29 cellular contexts compared by ENCODE assay signal in the genomic region with DNA sequence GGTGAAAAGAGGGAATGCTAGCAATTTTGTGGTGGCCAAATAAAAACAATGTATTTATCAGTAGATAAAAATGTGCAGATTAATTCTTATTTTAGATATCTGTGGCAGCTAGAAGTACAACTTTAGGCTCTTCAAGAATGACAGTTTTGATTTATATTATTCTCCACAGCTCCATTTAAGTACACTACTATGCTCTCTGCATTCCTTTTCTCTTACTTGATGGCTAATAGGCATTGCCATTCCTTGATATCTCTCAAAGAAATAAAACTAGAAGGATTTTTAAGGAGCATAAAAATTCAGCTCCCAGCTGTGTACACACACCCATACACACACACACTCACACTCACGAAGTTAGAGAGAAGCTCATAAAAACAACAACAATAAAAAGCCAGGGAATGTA. TPM values are rescaled to one million over a fixed set of nuclear protein-coding genes. Genes with fewer than 3 reads are reported as not detected.
DNase-seq lines count a peak whose midpoint lies in the region; ATAC-seq and TF ChIP-seq lines count a peak whose summit lies in the region.
"Had no signal": no experiment of that assay in that cellular context is flagged by ENCODE, and none has a peak within 500 bp of the region (broad histone marks: within the 10 kb centered on the region; RNA-seq: fewer than 3 reads in every experiment).

No MANE protein-coding gene starts in this region.

- no peak overlapping the region for H3K9ac ChIP-seq in IMR-90 (ENCODE audit: low read depth, low read length)

- H3K18ac ChIP-seq in IMR-90 (ENCODE audit: low read depth, low read length): no peak overlapping the region

- H3K14ac ChIP-seq in IMR-90 (replicated peaks; ENCODE audit: low read depth, low read length): no peak overlapping the region

- H3K4me3 Mint-ChIP-seq in naive thymus-derived CD4-positive, alpha-beta T cell: no peak overlapping the region
- H3K4me3 Mint-ChIP-seq in immature natural killer cell: no peak overlapping the region
- H3K4me3 Mint-ChIP-seq: GM23338, H9 had no signal

- no peaks in the 10 kb centered on the region for H3K27me3 ChIP-seq in IMR-90 (ENCODE audit: control insufficient read depth, insufficient read depth, low read length)
- no peaks in the 10 kb centered on the region for H3K27me3 ChIP-seq in naive thymus-derived CD4-positive, alpha-beta T cell (ENCODE audit: control insufficient read depth in 2 of 2, insufficient read depth in 2 of 2, low read length in 2 of 2)
- no peaks in the 10 kb centered on the region for H3K27me3 ChIP-seq in uterus
- H3K27me3 ChIP-seq: BE2C, SJSA1 had no signal

- WGBS in IMR-90 (ENCODE audit: extremely low coverage in 2 of 2, insufficient read length in 1 of 2), 2 experiments: no CpG with 5 or more reads among the region's 1 CpG

- intact Hi-C loops in IMR-90 (cut with micrococcal nuclease): no loop called here
- intact Hi-C loops in naive thymus-derived CD4-positive, alpha-beta T cell (cut with micrococcal nuclease): no loop called here
- intact Hi-C loops in uterus (cut with DNase I; ENCODE audit: low total_unique reads): no loop called here

- peaks cover 0 to 7% (median 5%) of the 10 kb centered on the region in 5 donors for H3K27me3 Mint-ChIP-seq in naive thymus-derived CD4-positive, alpha-beta T cell
- peaks cover 0 to 8% (median 2%) of the 10 kb centered on the region in 3 donors for H3K27me3 Mint-ChIP-seq in immature natural killer cell (ENCODE audit: low read depth in 3 of 3)

- no peak overlapping the region for H3K4me2 ChIP-seq in IMR-90 (ENCODE audit: low read depth, low read length)
- H3K4me2 ChIP-seq: GM23338, PC-9 had no signal

- no peak overlapping the region for H4K5ac ChIP-seq in IMR-90 (ENCODE audit: low read depth, low read length)

- H2BK20ac ChIP-seq in IMR-90 (ENCODE audit: low read depth, low read length): no peak overlapping the region

- H3K4me3 ChIP-seq in IMR-90 (ENCODE audit: insufficient read depth, low read depth, low read length) (no peak overlapping the region), uterus (no peak overlapping the region)
- H3K4me3 ChIP-seq in naive thymus-derived CD4-positive, alpha-beta T cell (ENCODE audit: low read length): no peak overlapping the region
- H3K4me3 ChIP-seq: GM23338, K562, PC-9, SJSA1 had no signal

- H3K4me1 ChIP-seq in IMR-90 (ENCODE audit: control insufficient read depth, insufficient read depth, low read length): peaks cover 2% of the 10 kb centered on the region; the same call in 1 of the 2 replicates
- H3K4me1 ChIP-seq in naive thymus-derived CD4-positive, alpha-beta T cell (ENCODE audit: control insufficient read depth in 2 of 2, insufficient read depth in 2 of 2, low read length in 2 of 2): no peaks in the 10 kb centered on the region
- no peaks in the 10 kb centered on the region for H3K4me1 ChIP-seq in uterus
- H3K4me1 ChIP-seq: BE2C, SJSA1 had no signal

- no peak overlapping the region for H2BK5ac ChIP-seq in IMR-90 (ENCODE audit: low read depth, low read length, poor library complexity, severe bottlenecking)

- no peaks in the 10 kb centered on the region; the same call in 1 of the 2 replicates for H3K9me1 ChIP-seq in IMR-90 (ENCODE audit: insufficient read depth, low read length)

- no peaks in the 10 kb centered on the region for H3K36me3 ChIP-seq in IMR-90 (ENCODE audit: control insufficient read depth, insufficient read depth, low read length)
- H3K36me3 ChIP-seq in naive thymus-derived CD4-positive, alpha-beta T cell (ENCODE audit: control insufficient read depth in 2 of 3, insufficient read depth in 3 of 3, low read length in 3 of 3): no peaks in the 10 kb centered on the region
- no peaks in the 10 kb centered on the region for H3K36me3 ChIP-seq in uterus
- H3K36me3 ChIP-seq: BE2C, SJSA1 had no signal

- H3K27ac Mint-ChIP-seq in naive thymus-derived CD4-positive, alpha-beta T cell: no peak overlapping the region
- no peak overlapping the region for H3K27ac Mint-ChIP-seq in immature natural killer cell
- H3K27ac Mint-ChIP-seq: GM23338, H9 had no signal

- H3K27ac ChIP-seq in IMR-90 (ENCODE audit: insufficient read depth, low read length): no peak overlapping the region
- H3K27ac ChIP-seq in naive thymus-derived CD4-positive, alpha-beta T cell (ENCODE audit: low read depth, low read length): no peak overlapping the region
- H3K27ac ChIP-seq in uterus: no peak overlapping the region
- H3K27ac ChIP-seq: PC-9, SJSA1 had no signal

- H3K9me3 Mint-ChIP-seq in naive thymus-derived CD4-positive, alpha-beta T cell: peaks cover 0 to 6% (median 0%) of the 10 kb centered on the region in 11 donors
- peaks cover 0 to 5% (median 0%) of the 10 kb centered on the region in 6 donors for H3K9me3 Mint-ChIP-seq in immature natural killer cell

- H2AFZ ChIP-seq in IMR-90 (replicated peaks; ENCODE audit: low read length, poor library complexity): no peak overlapping the region
- H2AFZ ChIP-seq: GM23338, PC-9 had no signal

- no peaks in the 10 kb centered on the region for H3K36me3 Mint-ChIP-seq in naive thymus-derived CD4-positive, alpha-beta T cell
- no peaks in the 10 kb centered on the region for H3K36me3 Mint-ChIP-seq in immature natural killer cell

- no peak overlapping the region for H4K91ac ChIP-seq in IMR-90 (ENCODE audit: insufficient read depth, low read depth, low read length)

- no peak overlapping the region for H4K8ac ChIP-seq in IMR-90 (ENCODE audit: low read depth in 2 of 2, low read length in 2 of 2)

- in situ Hi-C loops in IMR-90 (cut with MboI; ENCODE audit: low sequenced_read_pairs): no loop called here

- H2AK5ac ChIP-seq in IMR-90 (ENCODE audit: low read depth, low read length): no peak overlapping the region

- H3K23ac ChIP-seq in IMR-90 (ENCODE audit: low read depth, low read length): no peak overlapping the region

- CTCF ChIA-PET in IMR-90 (lab: Yijun Ruan, JAX): interaction anchor here (1.4 kb wide), 1 partner anchor 10 kb away, joined by 3 read pairs; no protein-coding TSS in a partner anchor
- CTCF ChIA-PET in naive thymus-derived CD4-positive, alpha-beta T cell (lab: Charles Lee): interaction anchor here (0.6 kb wide), 2 partner anchors 23 to 1600 kb away, joined by 3 to 4 read pairs; no protein-coding TSS in a partner anchor

- no peak overlapping the region for H3K4ac ChIP-seq in IMR-90 (ENCODE audit: low read depth, low read length)

- H3K4me1 Mint-ChIP-seq in naive thymus-derived CD4-positive, alpha-beta T cell: no peaks in the 10 kb centered on the region
- no peaks in the 10 kb centered on the region for H3K4me1 Mint-ChIP-seq in immature natural killer cell

- TF ChIP-seq CTCF in IMR-90 (conservative IDR thresholded peaks at IDR 0.05; ENCODE audit: low read depth, low read length) (no peak), uterus (IDR thresholded peaks at IDR 0.05) (no peak)

- H2BK15ac ChIP-seq in IMR-90 (ENCODE audit: low read depth, low read length): no peak overlapping the region

- no peak for TF ChIP-seq POLR2A in IMR-90 (IDR thresholded peaks at IDR 0.05; ENCODE audit: low read depth, low read length)
- TF ChIP-seq POLR2A in uterus (IDR thresholded peaks at IDR 0.05): no peak

- ATAC-seq in IMR-90 (ENCODE audit: low read depth) (peak; percentile 51; the same call in 1 of the 2 replicates), SK-N-SH treated with all-trans-retinoic acid at 6 μM for 48 hours (peak; percentile 89)
- ATAC-seq in naive thymus-derived CD4-positive, alpha-beta T cell: no peak
- ATAC-seq: GM23338, HepG2, K562 had no signal

- no peaks in the 10 kb centered on the region for H4K20me1 ChIP-seq in IMR-90 (ENCODE audit: insufficient read depth, low read length)

- peak; percentile 76 for DNase-seq in EH (ENCODE audit: low read depth)
- DNase-seq in IMR-90: no peak
- peak; percentile 6 for DNase-seq in renal cortical epithelial cell (ENCODE audit: low read depth)
- DNase-seq in naive thymus-derived CD4-positive, alpha-beta T cell: no peak
- no peak for DNase-seq in immature natural killer cell
- no peak for DNase-seq in uterus
- DNase-seq: 8988T; ACHN; BE2C; Calu3; DND-41; H9; Kasumi-1; MV-4-11; NCI-H1105; NCI-H1436 treated with DMSO at 0.1 percent for 48 hours; NCI-H1930; NCI-H2107; NCI-H446 treated with DMSO at 0.1 percent for 48 hours; NCI-H526; NCI-H82; NK-92 treated with Interleukin-12 subunit alpha and Interleukin-12 subunit beta, amount 100 ng/mL, for 24 hours; PC-9; Right ventricle myocardium superior had no signal

- no peak overlapping the region for H2AK9ac ChIP-seq in IMR-90 (replicated peaks; ENCODE audit: low read depth, low read length, poor library complexity)

- no peaks in the 10 kb centered on the region for H3K79me1 ChIP-seq in IMR-90 (ENCODE audit: low read depth in 1 of 2, low read length in 2 of 2)

- BruUV-seq in IMR-90 (replicated peaks; lab: Mats Ljungman, UMichigan): no TSS peak

- H2BK120ac ChIP-seq in IMR-90 (ENCODE audit: low read depth, low read length): no peak overlapping the region

- POLR2A ChIA-PET in IMR-90 (lab: Charles Lee; ENCODE audit: unreplicated experiment): interaction anchor here (0.6 kb wide), 1 partner anchor 9 kb away, joined by 4 read pairs; no protein-coding TSS in a partner anchor
- POLR2A ChIA-PET in naive thymus-derived CD4-positive, alpha-beta T cell (lab: Charles Lee): no interaction called here

- H3K9me3 ChIP-seq in IMR-90 (ENCODE audit: control insufficient read depth, insufficient read depth, low read length): no peaks in the 10 kb centered on the region
- H3K9me3 ChIP-seq in naive thymus-derived CD4-positive, alpha-beta T cell (ENCODE audit: control insufficient read depth in 2 of 3, low read length in 3 of 3): no peaks in the 10 kb centered on the region
- no peaks in the 10 kb centered on the region for H3K9me3 ChIP-seq in uterus
- H3K9me3 ChIP-seq: BE2C, SJSA1 had no signal

- dilution Hi-C loops in IMR-90 (cut with HindIII; ENCODE audit: low sequenced_read_pairs, unreplicated experiment): no loop called here

- TF ChIP-seq RAD21 in IMR-90 (IDR thresholded peaks at IDR 0.05; ENCODE audit: low read length): no peak

- no peak overlapping the region for H3K56ac ChIP-seq in IMR-90 (ENCODE audit: extremely low read depth, insufficient read depth, low read length)

TF ChIP-seq in IMR-90, 13 proteins besides CTCF, POLR2A, EP300 and RAD21 (continues in another document):
- TF ChIP-seq RFX5 (IDR thresholded peaks at IDR 0.05; ENCODE audit: low read depth, low read length): no peak

TF ChIP-seq in SK-N-SH treated with all-trans-retinoic acid at 6 μM for 48 hours, 23 proteins besides CTCF, POLR2A, EP300 and RAD21 (continues in another document):
- no peak for TF ChIP-seq ZFP3 (CRISPR knock-in tag; IDR thresholded peaks at IDR 0.05)

RNA-seq across cellular contexts. Expression of a gene that starts 59.4 kb away (rescaled TPM):
- total RNA-seq in IMR-90 (2012; rRNA removed) (938 and 1,129 TPM in 2 replicates), renal cortical epithelial cell (74.3 and 253 TPM in 2 replicates), uterus (100 to 1,000 TPM in 3 of 4 donors, 10 to 100 TPM in 1; 99.7 to 206 (median 134) TPM)
- polyA plus RNA-seq in IMR-90 (2012; rRNA removed) (419 and 456 TPM in 2 replicates), immature natural killer cell (100 to 1,000 TPM; 375 to 574 (median 414) TPM)
- 543 and 858 TPM in 2 replicates for polyA plus RNA-seq in IMR-90 (2012; cell fraction: cytosol; rRNA removed)
- polyA plus RNA-seq in IMR-90 (2012; cell fraction: nucleus; rRNA removed; ENCODE audit: low replicate concordance): 162 and 261 TPM in 2 replicates
- total RNA-seq in naive thymus-derived CD4-positive, alpha-beta T cell: 100 to 1,000 TPM in 3 of 5 experiments, 10 to 100 TPM in 2; 82.2 to 407 (median 123) TPM
- polyA plus RNA-seq in naive thymus-derived CD4-positive, alpha-beta T cell: 100 to 1,000 TPM; 381 to 414 TPM

Comparison
In these comparisons a context has a peak if more than half of its experiments do, and no peak if none do; other contexts are left out.
1. DNase-seq: peak in EH (single experiment) and renal cortical epithelial cell (single experiment); none in IMR-90 (single experiment), naive thymus-derived CD4-positive, alpha-beta T cell (0 of 9), immature natural killer cell (0 of 3) and uterus (0 of 2).